In genomic region chr12:93750056-93750455, GRCh38 we compare ENCODE assay signal across 18 cellular contexts.
"Had no signal": no experiment of that assay in that cellular context is flagged by ENCODE, and none has a peak within 500 bp of the region (broad histone marks: within the 10 kb centered on the region; RNA-seq: fewer than 3 reads in every experiment).

No MANE protein-coding gene starts in this region.

- ATAC-seq: foreskin keratinocyte, left lung, SK-N-SH treated with all-trans-retinoic acid at 6 μM for 48 hours, WTC11 had no signal

- H3K4me1 ChIP-seq: left lung had no signal

- H3K36me3 ChIP-seq: left lung, spleen, upper lobe of left lung had no signal

- DNase-seq: activated effector memory CD4-positive, alpha-beta T cell treated with anti-CD3 and anti-CD28 coated beads, Interleukin-2, amount 50 U/mL, for 16 hours; activated naive CD4-positive, alpha-beta T cell treated with anti-CD3 and anti-CD28 coated beads, Interleukin-2, amount 10 ng/mL, durations not matched to agents 7 days and 5 days; activated T-cell treated with anti-CD3 and anti-CD28 coated beads, Interleukin-2, amount 50 U/mL, for 24 hours; anterior cingulate cortex; caudate nucleus; effector CD4-positive, alpha-beta T cell; foreskin keratinocyte; kidney glomerular epithelial cell; left lung; mammary epithelial cell; nephron progenitor cell; spleen; stimulated activated CD4-positive, alpha-beta T cell treated with anti-CD3 and anti-CD28 coated beads, Interleukin-4, amount 100 ng/mL, for 1 hour; stimulated activated naive CD4-positive, alpha-beta T cell; T-helper 9 cell; upper lobe of left lung had no signal

- H3K27me3 ChIP-seq: foreskin keratinocyte, left lung, spleen, upper lobe of left lung had no signal

- H3K27ac ChIP-seq: foreskin keratinocyte, left lung had no signal

- H3K4me3 ChIP-seq: left lung, spleen, upper lobe of left lung had no signal
